1 cellular context compared by ENCODE assay signal in the genomic region with DNA sequence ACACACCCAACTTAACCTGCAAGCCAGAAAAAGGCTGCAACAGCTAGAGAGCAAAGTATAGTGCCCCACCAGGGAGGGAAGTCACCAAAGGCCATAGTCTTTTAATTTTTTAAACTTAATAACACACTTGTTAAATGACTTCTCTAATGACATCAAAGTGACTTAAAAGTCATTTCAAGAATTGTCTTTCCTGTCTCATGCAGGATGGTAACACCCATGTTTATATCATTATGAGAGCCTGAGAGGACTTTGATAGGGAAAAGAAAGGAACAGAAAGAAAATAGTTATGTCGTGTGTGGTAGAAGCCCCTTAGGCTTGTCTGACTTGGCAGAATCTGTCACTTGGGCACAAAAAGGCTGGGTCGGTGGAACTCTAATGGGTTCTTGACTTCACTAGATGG.
TF ChIP-seq lines count a peak whose summit lies in the region.

No MANE protein-coding gene starts in this region.

TF ChIP-seq in GM23338, 12 proteins besides CTCF, POLR2A, EP300 and RAD21 (continued from another document):
- no peak for TF ChIP-seq ZNF462 (CRISPR knock-in tag; IDR thresholded peaks at IDR 0.05)
- TF ChIP-seq, protein P1, sequence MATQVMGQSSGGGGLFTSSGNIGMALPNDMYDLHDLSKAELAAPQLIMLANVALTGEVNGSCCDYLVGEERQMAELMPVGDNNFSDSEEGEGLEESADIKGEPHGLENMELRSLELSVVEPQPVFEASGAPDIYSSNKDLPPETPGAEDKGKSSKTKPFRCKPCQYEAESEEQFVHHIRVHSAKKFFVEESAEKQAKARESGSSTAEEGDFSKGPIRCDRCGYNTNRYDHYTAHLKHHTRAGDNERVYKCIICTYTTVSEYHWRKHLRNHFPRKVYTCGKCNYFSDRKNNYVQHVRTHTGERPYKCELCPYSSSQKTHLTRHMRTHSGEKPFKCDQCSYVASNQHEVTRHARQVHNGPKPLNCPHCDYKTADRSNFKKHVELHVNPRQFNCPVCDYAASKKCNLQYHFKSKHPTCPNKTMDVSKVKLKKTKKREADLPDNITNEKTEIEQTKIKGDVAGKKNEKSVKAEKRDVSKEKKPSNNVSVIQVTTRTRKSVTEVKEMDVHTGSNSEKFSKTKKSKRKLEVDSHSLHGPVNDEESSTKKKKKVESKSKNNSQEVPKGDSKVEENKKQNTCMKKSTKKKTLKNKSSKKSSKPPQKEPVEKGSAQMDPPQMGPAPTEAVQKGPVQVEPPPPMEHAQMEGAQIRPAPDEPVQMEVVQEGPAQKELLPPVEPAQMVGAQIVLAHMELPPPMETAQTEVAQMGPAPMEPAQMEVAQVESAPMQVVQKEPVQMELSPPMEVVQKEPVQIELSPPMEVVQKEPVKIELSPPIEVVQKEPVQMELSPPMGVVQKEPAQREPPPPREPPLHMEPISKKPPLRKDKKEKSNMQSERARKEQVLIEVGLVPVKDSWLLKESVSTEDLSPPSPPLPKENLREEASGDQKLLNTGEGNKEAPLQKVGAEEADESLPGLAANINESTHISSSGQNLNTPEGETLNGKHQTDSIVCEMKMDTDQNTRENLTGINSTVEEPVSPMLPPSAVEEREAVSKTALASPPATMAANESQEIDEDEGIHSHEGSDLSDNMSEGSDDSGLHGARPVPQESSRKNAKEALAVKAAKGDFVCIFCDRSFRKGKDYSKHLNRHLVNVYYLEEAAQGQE (IDR thresholded peaks at IDR 0.05; ENCODE audit: unreplicated experiment) = no peak
- no peak for TF ChIP-seq ZNF114 (CRISPR knock-in tag; IDR thresholded peaks at IDR 0.05)
- no peak for TF ChIP-seq CREB1 (CRISPR knock-in tag; IDR thresholded peaks at IDR 0.05; ENCODE audit: low read depth)
- no peak for TF ChIP-seq ETS1 (IDR thresholded peaks at IDR 0.05)
- TF ChIP-seq NANOG (IDR thresholded peaks at IDR 0.05; ENCODE audit: borderline replicate concordance) = no peak
- TF ChIP-seq JUNB (IDR thresholded peaks at IDR 0.05; ENCODE audit: unreplicated experiment) = no peak
- no peak for TF ChIP-seq ZNF331 (CRISPR knock-in tag; IDR thresholded peaks at IDR 0.05; ENCODE audit: low read depth)
